ENCODE assay signal across 12 cellular contexts in the genomic region with DNA sequence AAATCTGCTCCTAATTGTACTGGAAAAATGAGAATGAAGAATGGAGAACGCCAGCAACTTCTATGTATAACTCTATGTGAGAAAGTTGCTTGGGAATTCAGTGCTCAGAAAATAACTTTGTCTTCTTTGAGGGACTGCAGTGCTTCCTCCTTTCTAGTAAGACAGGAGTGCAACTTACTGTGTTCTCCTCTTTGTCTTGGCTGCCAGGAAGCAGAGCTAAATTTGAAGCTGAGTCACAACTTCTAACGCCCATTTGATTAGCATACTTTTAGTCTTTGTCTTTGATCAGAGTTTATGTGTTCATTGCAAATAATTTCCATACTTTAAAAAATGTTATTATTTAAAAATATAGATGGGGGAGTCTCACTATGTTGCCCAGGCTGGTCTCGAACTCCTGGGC. TPM values are rescaled to one million over a fixed set of nuclear protein-coding genes. Genes with fewer than 3 reads are reported as not detected.
A peak's percentile ranks its signal among the peaks of the same experiment; 100 is the strongest.
DNase-seq lines count a peak whose midpoint lies in the region; ATAC-seq and TF ChIP-seq lines count a peak whose summit lies in the region.
"Had no signal": no experiment of that assay in that cellular context is flagged by ENCODE, and none has a peak within 500 bp of the region (broad histone marks: within the 10 kb centered on the region; RNA-seq: fewer than 3 reads in every experiment).

No MANE protein-coding gene starts in this region.

- TF ChIP-seq CTCF in MCF 10A (IDR thresholded peaks at IDR 0.05; ENCODE audit: unreplicated experiment) = no peak
- no peak for TF ChIP-seq CTCF in breast epithelium (IDR thresholded peaks at IDR 0.05)
- no peak for TF ChIP-seq CTCF in transverse colon (IDR thresholded peaks at IDR 0.05)
- TF ChIP-seq CTCF in uterus (IDR thresholded peaks at IDR 0.05) = no peak

- CTCF ChIA-PET in MCF 10A (lab: Yijun Ruan, JAX) = interaction anchor here (0.7 to 7.4 kb wide), 9 partner anchors 11 to 565 kb away, joined by 3 to 64 read pairs (median 4); no protein-coding TSS in a partner anchor

- H3K4me1 ChIP-seq in breast epithelium (no peaks in the 10 kb centered on the region), transverse colon (peaks cover 0 to 12% (median 4%) of the 10 kb centered on the region in 4 donors), uterus (no peaks in the 10 kb centered on the region)
- H3K4me1 ChIP-seq: prostate gland had no signal

- POLR2A ChIA-PET in MCF 10A (lab: Yijun Ruan, JAX) = interaction anchor here (0.6 to 2.1 kb wide), 5 partner anchors 11 to 177 kb away, joined by 3 to 6 read pairs (median 3); no protein-coding TSS in a partner anchor

- TF ChIP-seq POLR2A in breast epithelium (IDR thresholded peaks at IDR 0.05) (no peak), transverse colon (IDR thresholded peaks at IDR 0.05) (no peak), uterus (IDR thresholded peaks at IDR 0.05) (no peak)

- H3K4me3 Mint-ChIP-seq in MCF 10A (ENCODE audit: unreplicated experiment) = no peak overlapping the region
- peak overlapping the region; percentile 74 for H3K4me3 Mint-ChIP-seq in dendritic cell treated with granulocyte-macrophage colony-stimulating factor and Interleukin-4, amounts not matched to agents 40 ng/mL and 50 ng/mL, for 4 days

- no peaks in the 10 kb centered on the region for H3K36me3 Mint-ChIP-seq in MCF 10A (ENCODE audit: insufficient read depth, unreplicated experiment)
- H3K36me3 Mint-ChIP-seq in dendritic cell treated with granulocyte-macrophage colony-stimulating factor and Interleukin-4, amounts not matched to agents 40 ng/mL and 50 ng/mL, for 4 days (ENCODE audit: low read depth) = peaks cover 81% of the 10 kb centered on the region

- H3K4me1 Mint-ChIP-seq in MCF 10A (ENCODE audit: insufficient read depth, unreplicated experiment) = peaks cover 17% of the 10 kb centered on the region
- peaks cover 74% of the 10 kb centered on the region for H3K4me1 Mint-ChIP-seq in dendritic cell treated with granulocyte-macrophage colony-stimulating factor and Interleukin-4, amounts not matched to agents 40 ng/mL and 50 ng/mL, for 4 days (ENCODE audit: low read depth)

- H3K27me3 ChIP-seq in breast epithelium (no peaks in the 10 kb centered on the region), transverse colon (no peaks in the 10 kb centered on the region), uterus (no peaks in the 10 kb centered on the region)
- H3K27me3 ChIP-seq: cardiac muscle cell had no signal

- peak; percentile 27 for DNase-seq in MCF 10A (ENCODE audit: unreplicated experiment)
- DNase-seq in breast epithelium (ENCODE audit: low spot score in 2 of 2) = no peak
- DNase-seq in RPMI7951 (ENCODE audit: low read depth) = peak; percentile 21
- no peak for DNase-seq in transverse colon
- DNase-seq in NCI-H2081 treated with DMSO at 0.1 percent for 48 hours (lab: John Stamatoyannopoulos, UW) = no peak
- no peak for DNase-seq in uterus
- DNase-seq: NCI-H2029 treated with DMSO at 0.1 percent for 48 hours, Right ventricle myocardium superior had no signal

- no peaks in the 10 kb centered on the region for H3K9me3 Mint-ChIP-seq in MCF 10A (ENCODE audit: unreplicated experiment)
- no peaks in the 10 kb centered on the region for H3K9me3 Mint-ChIP-seq in dendritic cell treated with granulocyte-macrophage colony-stimulating factor and Interleukin-4, amounts not matched to agents 40 ng/mL and 50 ng/mL, for 4 days

- no peaks in the 10 kb centered on the region for H3K27me3 Mint-ChIP-seq in MCF 10A (ENCODE audit: insufficient read depth, unreplicated experiment)
- no peaks in the 10 kb centered on the region for H3K27me3 Mint-ChIP-seq in dendritic cell treated with granulocyte-macrophage colony-stimulating factor and Interleukin-4, amounts not matched to agents 40 ng/mL and 50 ng/mL, for 4 days

- TF ChIP-seq EP300 in transverse colon (IDR thresholded peaks at IDR 0.05; ENCODE audit: low read depth) = no peak

- H3K27ac Mint-ChIP-seq in MCF 10A (ENCODE audit: low read depth, unreplicated experiment) = no peak overlapping the region
- H3K27ac Mint-ChIP-seq in dendritic cell treated with granulocyte-macrophage colony-stimulating factor and Interleukin-4, amounts not matched to agents 40 ng/mL and 50 ng/mL, for 4 days = no peak overlapping the region

- BruUV-seq in MCF 10A (replicated peaks; lab: Mats Ljungman, UMichigan) = no TSS peak

- 51 to 62% methylated on average over 2 to 3 of the region's 3 CpGs for WGBS in transverse colon (ENCODE audit: low coverage in 1 of 2), 2 donors

- intact Hi-C loops in MCF 10A (cut with micrococcal nuclease) (no loop called here), breast epithelium (cut with DNase I; ENCODE audit: low total_unique reads) (no loop called here), transverse colon (cut with DNase I; ENCODE audit: low total_unique reads) (no loop called here), uterus (cut with DNase I; ENCODE audit: low total_unique reads) (loop anchor here (10.0 kb wide), 1 partner anchor 104 kb away; no protein-coding TSS in a partner anchor)
- intact Hi-C loops in dendritic cell treated with granulocyte-macrophage colony-stimulating factor and Interleukin-4, amounts not matched to agents 40 ng/mL and 50 ng/mL, for 4 days (cut with micrococcal nuclease) = loop anchor here (10.0 kb wide), 1 partner anchor 276 kb away; the partner anchor contains the start of genes APLF and FBXO48

- in situ Hi-C loops in transverse colon (cut with MboI; ENCODE audit: low pct_ligation_motif_present in 1 of 4, low pct_unique_long_range_greater_than_20kb in 1 of 4, low sequenced_read_pairs in 3 of 4) = loop anchor here (10.0 to 25.0 kb wide), 3 partner anchors 164 to 254 kb away; no protein-coding TSS in a partner anchor

- H3K36me3 ChIP-seq in breast epithelium (no peaks in the 10 kb centered on the region), transverse colon (no peaks in the 10 kb centered on the region), uterus (no peaks in the 10 kb centered on the region)
- H3K36me3 ChIP-seq: cardiac muscle cell, prostate gland had no signal

- H3K4me3 ChIP-seq in breast epithelium (no peak overlapping the region), transverse colon (no peak overlapping the region), uterus (no peak overlapping the region)
- H3K4me3 ChIP-seq: cardiac muscle cell, prostate gland had no signal

- no peaks in the 10 kb centered on the region for H3K9me3 ChIP-seq in breast epithelium
- no peaks in the 10 kb centered on the region for H3K9me3 ChIP-seq in transverse colon
- H3K9me3 ChIP-seq in uterus = no peaks in the 10 kb centered on the region
- H3K9me3 ChIP-seq: prostate gland had no signal

- H3K27ac ChIP-seq in breast epithelium (no peak overlapping the region), transverse colon (peak overlapping the region; percentile 39 to 83 (median 50)), uterus (no peak overlapping the region)
- H3K27ac ChIP-seq: cardiac muscle cell, prostate gland had no signal

- no peak for ATAC-seq in HG03039 (IDR thresholded peaks at IDR 0.05; ENCODE audit: unreplicated experiment)

RNA-seq across cellular contexts. Expression of gene ARHGAP25, which starts 6.6 kb away (rescaled TPM):
- total RNA-seq in MCF 10A (2022) (0.93 TPM in 2 replicates), breast epithelium (10 to 100 TPM in 1 of 3 donors, 1 to 10 TPM in 2; 7.8 to 10.8 (median 9.5) TPM), transverse colon (10 to 100 TPM in 2 of 4 donors, 1 to 10 TPM in 2; 2.2 to 11.6 (median 7.2) TPM), uterus (10 to 100 TPM in 1 of 4 donors, 1 to 10 TPM in 3; 3.1 to 11.4 (median 6.6) TPM)
- 0.12 TPM in 1 of 2 replicates, not detected in the other for total RNA-seq in RPMI7951 (2014; rRNA removed; shearing (Covaris generic))

Comparison
In these comparisons a context has a peak if more than half of its experiments do, and no peak if none do; other contexts are left out.
1. DNase-seq: peak in MCF 10A (single experiment) and RPMI7951 (single experiment); none in breast epithelium (0 of 2), transverse colon (single experiment), NCI-H2081 treated with DMSO at 0.1 percent for 48 hours (single experiment) and uterus (0 of 2).
2. H3K27ac ChIP-seq: peak in transverse colon (4 of 4); none in breast epithelium (0 of 2) and uterus (0 of 2).
3. intact Hi-C loops: an anchor here in dendritic cell treated with granulocyte-macrophage colony-stimulating factor and Interleukin-4, amounts not matched to agents 40 ng/mL and 50 ng/mL, for 4 days (10.0 kb wide) and uterus (10.0 kb wide); none called in MCF 10A, breast epithelium and transverse colon.